In the genomic region with DNA sequence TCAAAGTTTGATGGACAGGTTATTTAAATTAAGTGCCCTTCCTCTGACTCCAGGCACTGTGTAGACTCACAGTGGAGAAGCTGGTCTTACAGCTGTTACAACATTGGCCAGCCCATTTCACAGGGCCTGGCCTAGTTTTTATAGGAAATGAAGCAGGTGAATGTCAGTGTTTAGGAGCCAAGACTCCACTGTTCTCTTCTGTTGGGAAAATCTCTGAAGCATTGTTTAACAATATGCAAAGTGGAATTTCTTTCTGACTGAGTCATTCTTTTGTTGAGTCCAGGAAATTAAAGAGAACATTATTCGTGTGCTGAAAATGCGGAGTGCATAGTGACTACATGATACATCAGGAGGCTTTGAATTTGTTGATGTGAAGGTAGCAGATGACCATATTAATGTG, we compare ENCODE assay signal across 19 cellular contexts.
DNase-seq lines count a peak whose midpoint lies in the region; ATAC-seq, FAIRE-seq and TF ChIP-seq lines count a peak whose summit lies in the region.
"Had no signal": no experiment of that assay in that cellular context is flagged by ENCODE, and none has a peak within 500 bp of the region (broad histone marks: within the 10 kb centered on the region; RNA-seq: fewer than 3 reads in every experiment).

No MANE protein-coding gene starts in this region.

- no peak for TF ChIP-seq CTCF in MCF 10A (IDR thresholded peaks at IDR 0.05; ENCODE audit: unreplicated experiment)
- no peak for TF ChIP-seq CTCF in breast epithelium (IDR thresholded peaks at IDR 0.05)
- no peak for TF ChIP-seq CTCF in choroid plexus epithelial cell (conservative IDR thresholded peaks at IDR 0.05; ENCODE audit: low read depth, low read length)
- TF ChIP-seq CTCF in keratinocyte (optimal IDR thresholded peaks at IDR 0.05 in 1 of 3, IDR thresholded peaks at IDR 0.05 in 1 of 3, conservative IDR thresholded peaks at IDR 0.05 in 1 of 3; ENCODE audit: extremely low read depth in 1 of 3, insufficient read depth in 2 of 3, low read length in 3 of 3), result no peak

- no peak overlapping the region for H3K27ac Mint-ChIP-seq in MCF 10A (ENCODE audit: low read depth, unreplicated experiment)
- H3K27ac Mint-ChIP-seq in T-helper 2 cell treated with Interferon-gamma antibody and Interleukin-4, amounts not matched to agents 5 μg/mL and 100 μg/mL, for 36 hours, result no peak overlapping the region
- H3K27ac Mint-ChIP-seq in immature natural killer cell, result no peak overlapping the region
- H3K27ac Mint-ChIP-seq: CD8-positive, alpha-beta memory T cell; neural progenitor cell had no signal

- intact Hi-C loops in MCF 10A (cut with micrococcal nuclease), result loop anchor here (2.0 kb wide), 1 partner anchor 64 kb away; a partner anchor contains a TSS
- intact Hi-C loops in breast epithelium (cut with DNase I; ENCODE audit: low total_unique reads), result no loop called here

- no peaks in the 10 kb centered on the region for H3K27me3 ChIP-seq in breast epithelium
- H3K27me3 ChIP-seq in keratinocyte (ENCODE audit: control insufficient read depth, extremely low read depth, insufficient read depth, low read length), result no peaks in the 10 kb centered on the region
- H3K27me3 ChIP-seq: brain microvascular endothelial cell, neural progenitor cell had no signal

- peak; percentile 56 for DNase-seq in MCF 10A (ENCODE audit: unreplicated experiment)
- no peak for DNase-seq in breast epithelium (ENCODE audit: low spot score in 2 of 2)
- DNase-seq in choroid plexus epithelial cell (ENCODE audit: low read depth), result peak; percentile 18
- DNase-seq in keratinocyte (ENCODE audit: low read depth, low spot score), result no peak
- DNase-seq in NCI-H446 treated with DMSO at 0.1 percent for 48 hours (lab: John Stamatoyannopoulos, UW), result no peak
- no peak for DNase-seq in T-helper 2 cell treated with Interferon-gamma antibody and Interleukin-4, amounts not matched to agents 5 μg/mL and 100 μg/mL, for 36 hours (ENCODE audit: low spot score)
- DNase-seq in immature natural killer cell, result no peak
- DNase-seq: activated CD8-positive, alpha-beta memory T cell treated with anti-CD3 and anti-CD28 coated beads for 24 hours; brain microvascular endothelial cell; CD8-positive, alpha-beta memory T cell; effector CD8-positive, alpha-beta T cell; GF-D8; hypothalamus; Kasumi-1; stimulated activated naive CD8-positive, alpha-beta T cell treated with anti-CD3 and anti-CD28 coated beads, Interleukin-15, Interleukin-2, amounts not matched to agents 100 U/mL and 50 U/mL, for 24 hours had no signal

- H3K9me3 Mint-ChIP-seq in MCF 10A (ENCODE audit: unreplicated experiment) (no peaks in the 10 kb centered on the region), immature natural killer cell (peaks cover 0 to 7% (median 0%) of the 10 kb centered on the region in 6 donors)
- H3K9me3 Mint-ChIP-seq in T-helper 2 cell treated with Interferon-gamma antibody and Interleukin-4, amounts not matched to agents 5 μg/mL and 100 μg/mL, for 36 hours, result no peaks in the 10 kb centered on the region

- dilution Hi-C loops in keratinocyte (cut with MboI; ENCODE audit: extremely low pct_ligation_motif_present, low sequenced_read_pairs), result no loop called here

- CTCF ChIA-PET in MCF 10A (lab: Yijun Ruan, JAX), result interaction anchor here (0.8 kb wide), 2 partner anchors 29 to 58 kb away, joined by 3 to 5 read pairs; no protein-coding TSS in a partner anchor

- no peaks in the 10 kb centered on the region for H3K36me3 ChIP-seq in breast epithelium
- H3K36me3 ChIP-seq in keratinocyte (ENCODE audit: control insufficient read depth in 2 of 2, extremely low read depth in 1 of 2, insufficient read depth in 2 of 2, low read length in 2 of 2), result no peaks in the 10 kb centered on the region
- H3K36me3 ChIP-seq: brain microvascular endothelial cell, neural progenitor cell had no signal

- H4K20me1 ChIP-seq in keratinocyte (ENCODE audit: control insufficient read depth, extremely low read depth, insufficient read depth, low read length), result no peaks in the 10 kb centered on the region

- H3K4me1 ChIP-seq in breast epithelium (no peaks in the 10 kb centered on the region), keratinocyte (ENCODE audit: control insufficient read depth, extremely low read depth, insufficient read depth, low read length) (peaks cover 14% of the 10 kb centered on the region)
- H3K4me1 ChIP-seq: neural progenitor cell had no signal

- H3K79me2 ChIP-seq in keratinocyte (ENCODE audit: control insufficient read depth, insufficient read depth, low read length), result no peaks in the 10 kb centered on the region

- no TSS peak for BruUV-seq in MCF 10A (replicated peaks; lab: Mats Ljungman, UMichigan)

- no peak overlapping the region for H2AFZ ChIP-seq in keratinocyte (ENCODE audit: control insufficient read depth, low read length)
- H2AFZ ChIP-seq: neural progenitor cell had no signal

- H3K4me3 ChIP-seq in breast epithelium (no peak overlapping the region), choroid plexus epithelial cell (ENCODE audit: low read depth, low read length) (no peak overlapping the region), keratinocyte (ENCODE audit: control insufficient read depth in 2 of 3, extremely low read depth in 1 of 3, insufficient read depth in 2 of 3, low read depth in 1 of 3, low read length in 3 of 3) (no peak overlapping the region)
- H3K4me3 ChIP-seq: lung, neural progenitor cell had no signal

- peak; percentile 83 for FAIRE-seq in keratinocyte (lab: Jason Lieb, UNC)

- ATAC-seq in GM18873 (IDR thresholded peaks at IDR 0.05; ENCODE audit: low FRiP score, unreplicated experiment), result no peak
- ATAC-seq: stimulated activated naive CD8-positive, alpha-beta T cell treated with anti-CD3 and anti-CD28 coated beads, Interleukin-15, Interleukin-2, amounts not matched to agents 100 U/mL and 50 U/mL, for 24 hours had no signal

- POLR2A ChIA-PET in MCF 10A (lab: Yijun Ruan, JAX), result interaction anchor here (0.6 to 3.6 kb wide), 4 partner anchors 10 to 163 kb away, joined by 3 to 19 read pairs (median 5); no protein-coding TSS in a partner anchor

- no peak overlapping the region for H3K9ac ChIP-seq in keratinocyte (ENCODE audit: control insufficient read depth, extremely low read depth, insufficient read depth, low read length)
- H3K9ac ChIP-seq: neural progenitor cell had no signal

- H3K9me1 ChIP-seq in keratinocyte (ENCODE audit: control insufficient read depth, extremely low read depth, insufficient read depth, low read length), result no peaks in the 10 kb centered on the region

- H3K36me3 Mint-ChIP-seq in MCF 10A (ENCODE audit: insufficient read depth, unreplicated experiment) (no peaks in the 10 kb centered on the region), immature natural killer cell (no peaks in the 10 kb centered on the region)
- H3K36me3 Mint-ChIP-seq in T-helper 2 cell treated with Interferon-gamma antibody and Interleukin-4, amounts not matched to agents 5 μg/mL and 100 μg/mL, for 36 hours (ENCODE audit: low read depth), result no peaks in the 10 kb centered on the region
- H3K36me3 Mint-ChIP-seq: CD8-positive, alpha-beta memory T cell; neural progenitor cell had no signal

- no peak overlapping the region for H3K4me3 Mint-ChIP-seq in MCF 10A (ENCODE audit: unreplicated experiment)
- no peak overlapping the region for H3K4me3 Mint-ChIP-seq in T-helper 2 cell treated with Interferon-gamma antibody and Interleukin-4, amounts not matched to agents 5 μg/mL and 100 μg/mL, for 36 hours
- no peak overlapping the region for H3K4me3 Mint-ChIP-seq in immature natural killer cell
- H3K4me3 Mint-ChIP-seq: CD8-positive, alpha-beta memory T cell; neural progenitor cell had no signal

- no peaks in the 10 kb centered on the region for H3K9me3 ChIP-seq in breast epithelium
- H3K9me3 ChIP-seq in keratinocyte (ENCODE audit: control insufficient read depth, low read depth, low read length), result no peaks in the 10 kb centered on the region

- H3K27ac ChIP-seq in breast epithelium (no peak overlapping the region), keratinocyte (ENCODE audit: control insufficient read depth, insufficient read depth, low read length) (peak overlapping the region; percentile 32)
- H3K27ac ChIP-seq: 22Rv1, brain microvascular endothelial cell, neural progenitor cell had no signal

- H3K27me3 Mint-ChIP-seq in MCF 10A (ENCODE audit: insufficient read depth, unreplicated experiment) (no peaks in the 10 kb centered on the region), immature natural killer cell (ENCODE audit: low read depth in 3 of 3) (peaks cover 3 to 13% (median 6%) of the 10 kb centered on the region in 3 donors)
- H3K27me3 Mint-ChIP-seq in T-helper 2 cell treated with Interferon-gamma antibody and Interleukin-4, amounts not matched to agents 5 μg/mL and 100 μg/mL, for 36 hours (ENCODE audit: low read depth), result no peaks in the 10 kb centered on the region
- H3K27me3 Mint-ChIP-seq: CD8-positive, alpha-beta memory T cell had no signal

- H3K4me1 Mint-ChIP-seq in MCF 10A (ENCODE audit: insufficient read depth, unreplicated experiment) (peaks cover 17% of the 10 kb centered on the region), immature natural killer cell (no peaks in the 10 kb centered on the region)
- H3K4me1 Mint-ChIP-seq in T-helper 2 cell treated with Interferon-gamma antibody and Interleukin-4, amounts not matched to agents 5 μg/mL and 100 μg/mL, for 36 hours (ENCODE audit: low read depth), result no peaks in the 10 kb centered on the region
- H3K4me1 Mint-ChIP-seq: CD8-positive, alpha-beta memory T cell had no signal

- no peak for TF ChIP-seq POLR2A in breast epithelium (IDR thresholded peaks at IDR 0.05)

- H3K4me2 ChIP-seq in keratinocyte (ENCODE audit: control insufficient read depth, extremely low read depth, insufficient read depth, low read depth, low read length), result no peak overlapping the region
- H3K4me2 ChIP-seq: neural progenitor cell had no signal

Comparison
In these comparisons a context has a peak if more than half of its experiments do, and no peak if none do; other contexts are left out.
1. DNase-seq: peak in MCF 10A (single experiment) and choroid plexus epithelial cell (single experiment); none in breast epithelium (0 of 2), keratinocyte (single experiment), NCI-H446 treated with DMSO at 0.1 percent for 48 hours (single experiment), T-helper 2 cell treated with Interferon-gamma antibody and Interleukin-4, amounts not matched to agents 5 μg/mL and 100 μg/mL, for 36 hours (single experiment) and immature natural killer cell (0 of 3).